In the genomic region with DNA sequence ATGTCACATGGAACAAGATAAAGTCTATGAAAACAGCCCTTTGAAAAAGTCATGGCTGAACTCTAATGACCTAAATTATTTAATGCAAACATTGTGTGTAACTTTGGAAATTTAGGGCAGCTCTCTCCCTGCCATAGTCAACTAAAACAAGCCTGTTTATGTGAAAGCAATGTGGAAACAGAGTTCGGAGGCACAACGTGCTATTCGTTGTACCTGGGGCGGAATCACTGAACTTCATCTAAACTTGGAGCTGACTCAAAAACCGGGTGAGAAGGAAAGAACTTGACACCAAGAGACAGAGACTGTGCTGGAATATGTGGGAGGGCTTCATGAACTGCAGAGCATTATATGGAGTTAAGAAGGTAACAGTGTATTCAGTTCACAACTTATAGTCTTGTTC, we compare ENCODE assay signal across 30 cellular contexts.
"Had no signal": no experiment of that assay in that cellular context is flagged by ENCODE, and none has a peak within 500 bp of the region (broad histone marks: within the 10 kb centered on the region; RNA-seq: fewer than 3 reads in every experiment).

No MANE protein-coding gene starts in this region.

- H3K4me3 ChIP-seq: neural progenitor cell, ovary, psoas muscle, skin epidermis, smooth muscle cell, spleen, thoracic aorta, thyroid gland, tibial nerve, upper lobe of left lung, vagina had no signal

- FAIRE-seq: urothelium cell line had no signal

- H3K9me3 ChIP-seq: ovary, psoas muscle, thoracic aorta, thyroid gland, vagina had no signal

- H3K9ac ChIP-seq: neural progenitor cell, parathyroid adenoma had no signal

- H3K4me1 Mint-ChIP-seq: naive thymus-derived CD8-positive, alpha-beta T cell; neural progenitor cell; stimulated activated memory B cell treated with anti-CD40 and anti-IgM and Interleukin-4, amounts not matched to agents 10 μg/mL and 1 μg/mL and 100 μg/mL, for 72 hours; stimulated activated naive CD8-positive, alpha-beta T cell treated with anti-CD3 and anti-CD28 coated beads, Interleukin-15, amount 100 ng/mL, for 72 hours had no signal

- H3K36me3 ChIP-seq: neural progenitor cell, ovary, spleen, thoracic aorta, thyroid gland, tibial nerve, upper lobe of left lung, vagina had no signal

- H3K36me3 Mint-ChIP-seq: naive thymus-derived CD8-positive, alpha-beta T cell; natural killer cell treated with Interleukin-12 subunit alpha and Interleukin-12 subunit beta and Interleukin-15 and Interleukin-18, amount 100 ng/mL, for 72 hours; stimulated activated memory B cell treated with anti-CD40 and anti-IgM and Interleukin-4, amounts not matched to agents 10 μg/mL and 1 μg/mL and 100 μg/mL, for 72 hours had no signal

- H3K4me3 Mint-ChIP-seq: naive thymus-derived CD8-positive, alpha-beta T cell; natural killer cell treated with Interleukin-12 subunit alpha and Interleukin-12 subunit beta and Interleukin-15 and Interleukin-18, amount 100 ng/mL, for 72 hours; neural progenitor cell; stimulated activated memory B cell treated with anti-CD40 and anti-IgM and Interleukin-4, amounts not matched to agents 10 μg/mL and 1 μg/mL and 100 μg/mL, for 72 hours; stimulated activated naive CD8-positive, alpha-beta T cell treated with anti-CD3 and anti-CD28 coated beads, Interleukin-15, amount 100 ng/mL, for 72 hours had no signal

- H3K79me2 ChIP-seq: parathyroid adenoma had no signal

- H3K27me3 Mint-ChIP-seq: natural killer cell treated with Interleukin-12 subunit alpha and Interleukin-12 subunit beta and Interleukin-15 and Interleukin-18, amount 100 ng/mL, for 72 hours; progenitor cell of endocrine pancreas; stimulated activated memory B cell treated with anti-CD40 and anti-IgM and Interleukin-4, amounts not matched to agents 10 μg/mL and 1 μg/mL and 100 μg/mL, for 72 hours; stimulated activated naive CD8-positive, alpha-beta T cell treated with anti-CD3 and anti-CD28 coated beads, Interleukin-15, amount 100 ng/mL, for 72 hours had no signal

- H3K4me2 ChIP-seq: neural progenitor cell, smooth muscle cell had no signal

- ATAC-seq: naive thymus-derived CD8-positive, alpha-beta T cell; natural killer cell treated with Interleukin-12 subunit alpha and Interleukin-12 subunit beta and Interleukin-15 and Interleukin-18, amount 100 ng/mL, for 72 hours; psoas muscle; right cardiac atrium; sciatic nerve; stimulated activated memory B cell treated with anti-CD40 and anti-IgM and Interleukin-4, amounts not matched to agents 10 μg/mL and 1 μg/mL and 100 μg/mL, for 72 hours; stimulated activated naive CD8-positive, alpha-beta T cell treated with anti-CD3 and anti-CD28 coated beads, Interleukin-15, amount 100 ng/mL, for 72 hours; stimulated activated naive CD8-positive, alpha-beta T cell treated with anti-CD3 and anti-CD28 coated beads, Interleukin-15, Interleukin-2, amounts not matched to agents 100 U/mL and 50 U/mL, for 24 hours had no signal

- H3K4me1 ChIP-seq: neural progenitor cell, parathyroid adenoma, psoas muscle, spleen, thyroid gland, tibial nerve, upper lobe of left lung, vagina had no signal

- H3K27ac ChIP-seq: neural progenitor cell, ovary, parathyroid adenoma, psoas muscle, skin epidermis, spleen, thoracic aorta, thyroid gland, tibial nerve, upper lobe of left lung, vagina had no signal

- H3K27me3 ChIP-seq: neural progenitor cell, ovary, thyroid gland, tibial nerve, upper lobe of left lung, vagina had no signal

- DNase-seq: naive thymus-derived CD8-positive, alpha-beta T cell; occipital lobe; ovary; posterior cingulate gyrus; psoas muscle; right cardiac atrium; spleen; stimulated activated CD4-positive, alpha-beta T cell treated with anti-CD3 and anti-CD28 coated beads, Interleukin-12 subunit alpha, Interleukin-12 subunit beta, amount 100 ng/mL, for 4 hours; stimulated activated CD4-positive, alpha-beta T cell treated with anti-CD3 and anti-CD28 coated beads, Interleukin-1b, Interleukin-23, amount 100 ng/mL, for 48 hours; stimulated activated CD4-positive, alpha-beta T cell treated with anti-CD3 and anti-CD28 coated beads, Interleukin-4, amount 100 ng/mL, for 1 hour; stimulated activated CD4-positive, alpha-beta T cell treated with anti-CD3 and anti-CD28 coated beads, Interleukin-4, amount 100 ng/mL, for 4 hours; stimulated activated CD8-positive, alpha-beta memory T cell treated with anti-CD3 and anti-CD28 coated beads, Interleukin-4, amount 100 ng/mL, for 48 hours; stimulated activated naive CD4-positive, alpha-beta T cell; stimulated activated naive CD8-positive, alpha-beta T cell treated with anti-CD3 and anti-CD28 coated beads, Interleukin-15, amount 100 ng/mL, for 72 hours; stimulated activated naive CD8-positive, alpha-beta T cell treated with anti-CD3 and anti-CD28 coated beads, Interleukin-15, Interleukin-2, amounts not matched to agents 100 U/mL and 50 U/mL, for 24 hours; thyroid gland; trophoblast cell; upper lobe of left lung had no signal

- H2AFZ ChIP-seq: neural progenitor cell, parathyroid adenoma had no signal

- H3K9me3 Mint-ChIP-seq: stimulated activated naive CD8-positive, alpha-beta T cell treated with anti-CD3 and anti-CD28 coated beads, Interleukin-15, amount 100 ng/mL, for 72 hours had no signal

- H3K27ac Mint-ChIP-seq: naive thymus-derived CD8-positive, alpha-beta T cell; natural killer cell treated with Interleukin-12 subunit alpha and Interleukin-12 subunit beta and Interleukin-15 and Interleukin-18, amount 100 ng/mL, for 72 hours; neural progenitor cell; stimulated activated memory B cell treated with anti-CD40 and anti-IgM and Interleukin-4, amounts not matched to agents 10 μg/mL and 1 μg/mL and 100 μg/mL, for 72 hours; stimulated activated naive CD8-positive, alpha-beta T cell treated with anti-CD3 and anti-CD28 coated beads, Interleukin-15, amount 100 ng/mL, for 72 hours had no signal
